In the genomic region with DNA sequence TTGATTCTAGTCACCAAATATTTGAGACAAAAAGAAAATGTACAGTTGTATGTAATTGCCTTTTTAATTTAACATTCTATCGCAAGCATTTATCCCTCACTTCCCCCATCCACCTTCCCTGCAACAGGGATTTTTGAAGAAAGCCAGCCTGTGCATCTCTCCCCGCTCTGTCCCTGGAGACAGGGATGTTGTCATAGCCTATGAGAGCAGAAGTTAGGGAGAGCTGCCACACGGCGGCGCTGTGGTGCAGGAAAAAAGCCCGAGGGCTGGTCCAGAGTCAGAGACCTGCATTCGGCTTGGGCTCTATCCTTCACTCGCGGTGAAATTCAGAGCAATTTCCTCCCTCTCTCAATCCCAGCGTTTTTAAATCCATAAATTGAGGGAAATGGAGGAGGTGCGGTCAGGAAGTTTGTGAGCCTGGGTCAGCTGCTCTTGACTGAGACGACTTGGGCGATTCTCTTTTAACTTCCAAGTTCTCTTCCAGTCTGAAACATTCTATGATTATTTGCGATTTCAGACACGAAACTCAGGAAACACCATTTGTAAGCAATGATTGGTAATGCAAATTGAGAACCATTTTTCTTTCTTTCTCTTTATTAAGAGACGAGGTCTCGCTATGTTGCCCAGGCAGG, we compare ENCODE assay signal across 8 cellular contexts. TPM values are rescaled to one million over a fixed set of nuclear protein-coding genes. Genes with fewer than 3 reads are reported as not detected.
DNase-seq lines count a peak whose midpoint lies in the region; ATAC-seq and TF ChIP-seq lines count a peak whose summit lies in the region.

No MANE protein-coding gene starts in this region.

- H3K79me2 ChIP-seq in OCI-LY7 (ENCODE audit: insufficient read depth, low read depth, low read length) = no peaks in the 10 kb centered on the region

- H2AFZ ChIP-seq in OCI-LY7 (ENCODE audit: low read length) = no peak overlapping the region

- peaks cover 93% of the 10 kb centered on the region for H3K36me3 Mint-ChIP-seq in Calu3 (ENCODE audit: insufficient read depth, unreplicated experiment)
- H3K36me3 Mint-ChIP-seq in naive B cell = no peaks in the 10 kb centered on the region
- no peaks in the 10 kb centered on the region for H3K36me3 Mint-ChIP-seq in stimulated activated effector memory CD8-positive, alpha-beta T cell treated with anti-CD3 and anti-CD28 coated beads, Interleukin-12 subunit alpha, Interleukin-12 subunit beta, amount 100 ng/mL, for 72 hours

- peaks cover 12% of the 10 kb centered on the region for H3K4me1 Mint-ChIP-seq in Calu3 (ENCODE audit: low read depth, unreplicated experiment)
- peaks cover 0 to 3% (median 0%) of the 10 kb centered on the region in 3 donors for H3K4me1 Mint-ChIP-seq in naive B cell
- H3K4me1 Mint-ChIP-seq in stimulated activated effector memory CD8-positive, alpha-beta T cell treated with anti-CD3 and anti-CD28 coated beads, Interleukin-12 subunit alpha, Interleukin-12 subunit beta, amount 100 ng/mL, for 72 hours = peaks cover 21% of the 10 kb centered on the region

- no peaks in the 10 kb centered on the region for H3K9me3 Mint-ChIP-seq in Calu3 (ENCODE audit: low read depth, unreplicated experiment)
- no peaks in the 10 kb centered on the region for H3K9me3 Mint-ChIP-seq in naive B cell
- H3K9me3 Mint-ChIP-seq in stimulated activated effector memory CD8-positive, alpha-beta T cell treated with anti-CD3 and anti-CD28 coated beads, Interleukin-12 subunit alpha, Interleukin-12 subunit beta, amount 100 ng/mL, for 72 hours = no peaks in the 10 kb centered on the region

- no peaks in the 10 kb centered on the region for H3K9me3 ChIP-seq in OCI-LY7 (ENCODE audit: low read length)

- no peak for TF ChIP-seq POLR2A in erythroblast (IDR thresholded peaks at IDR 0.05; ENCODE audit: low read length)

- H3K9me2 ChIP-seq in OCI-LY7 (ENCODE audit: insufficient read depth, low read length) = no peaks in the 10 kb centered on the region

- H3K36me3 ChIP-seq in OCI-LY7 (ENCODE audit: insufficient read depth, low read length) = no peaks in the 10 kb centered on the region

- no peak overlapping the region for H3K27ac ChIP-seq in OCI-LY7 (ENCODE audit: low read depth, low read length, poor library complexity, severe bottlenecking)

- no peak overlapping the region for H3K4me3 Mint-ChIP-seq in Calu3 (ENCODE audit: low read depth, unreplicated experiment)
- H3K4me3 Mint-ChIP-seq in naive B cell = no peak overlapping the region
- no peak overlapping the region for H3K4me3 Mint-ChIP-seq in stimulated activated effector memory CD8-positive, alpha-beta T cell treated with anti-CD3 and anti-CD28 coated beads, Interleukin-12 subunit alpha, Interleukin-12 subunit beta, amount 100 ng/mL, for 72 hours

- intact Hi-C loops in Calu3 (cut with micrococcal nuclease; ENCODE audit: unreplicated experiment) = loop anchor here (1.0 kb wide), 1 partner anchor 155 kb away; no protein-coding TSS in a partner anchor
- intact Hi-C loops in OCI-LY7 (cut with micrococcal nuclease; ENCODE audit: unreplicated experiment) = loop anchor here (1.0 kb wide), 3 partner anchors 155 to 270 kb away; no protein-coding TSS in a partner anchor

- BruUV-seq in Calu3 (replicated peaks; lab: Mats Ljungman, UMichigan) (no TSS peak), OCI-LY7 (replicated peaks; lab: Mats Ljungman, UMichigan) (no TSS peak)

- POLR2A ChIA-PET in OCI-LY7 (lab: Charles Lee) = interaction anchor here (0.9 kb wide), 1 partner anchor 37 kb away, joined by 4 read pairs; no protein-coding TSS in a partner anchor

- peak; percentile 90 for TF ChIP-seq CTCF in Calu3 (IDR thresholded peaks at IDR 0.05; ENCODE audit: unreplicated experiment)
- TF ChIP-seq CTCF in GM20000 (IDR thresholded peaks at IDR 0.05; ENCODE audit: extremely low read depth, missing control alignments) = peak; percentile 87
- peak; percentile 96 for TF ChIP-seq CTCF in OCI-LY7 (conservative IDR thresholded peaks at IDR 0.05; ENCODE audit: low read length)

- H3K4me2 ChIP-seq in OCI-LY7 (ENCODE audit: low read length) = no peak overlapping the region

- H3K27ac Mint-ChIP-seq in Calu3 (ENCODE audit: unreplicated experiment) (peak overlapping the region; percentile 6), naive B cell (peak overlapping the region in 2 of 6 donors; percentile 38 to 78)
- no peak overlapping the region for H3K27ac Mint-ChIP-seq in stimulated activated effector memory CD8-positive, alpha-beta T cell treated with anti-CD3 and anti-CD28 coated beads, Interleukin-12 subunit alpha, Interleukin-12 subunit beta, amount 100 ng/mL, for 72 hours

- CTCF ChIA-PET in Calu3 (lab: Charles Lee) (interaction anchor here (1.0 kb wide), 1 partner anchor 155 kb away, joined by 3 read pairs; no protein-coding TSS in a partner anchor), OCI-LY7 (lab: Charles Lee; ENCODE audit: unreplicated experiment) (interaction anchor here (0.9 kb wide), 1 partner anchor 155 kb away, joined by 3 read pairs; no protein-coding TSS in a partner anchor)

- H3K4me3 ChIP-seq in OCI-LY7 (ENCODE audit: low read depth, low read length, poor library complexity, severe bottlenecking) = no peak overlapping the region

- peak; percentile 89 for DNase-seq in Calu3
- peak; percentile 83 for DNase-seq in GM20000 (ENCODE audit: low spot score)
- DNase-seq in HuH-7 (ENCODE audit: low spot score) = peak; percentile 73
- DNase-seq in OCI-LY7 (ENCODE audit: low spot score) = peak; percentile 76
- DNase-seq in activated T-cell treated with anti-CD3 and anti-CD28 coated beads for 4 hours = peak; percentile 84
- peak; percentile 78 to 91 for DNase-seq in erythroblast (lab: John Stamatoyannopoulos, UW)
- DNase-seq in naive B cell = peak; percentile 73
- DNase-seq in stimulated activated effector memory CD8-positive, alpha-beta T cell treated with anti-CD3 and anti-CD28 coated beads, Interleukin-12 subunit alpha, Interleukin-12 subunit beta, amount 100 ng/mL, for 72 hours (ENCODE audit: low spot score in 2 of 2) = peak; percentile 90 to 94

- ATAC-seq in naive B cell (ENCODE audit: low read depth in 2 of 2) = peak; percentile 97 to 99
- ATAC-seq in stimulated activated effector memory CD8-positive, alpha-beta T cell treated with anti-CD3 and anti-CD28 coated beads, Interleukin-12 subunit alpha, Interleukin-12 subunit beta, amount 100 ng/mL, for 72 hours = peak; percentile 97

- H3K27me3 Mint-ChIP-seq in Calu3 (ENCODE audit: unreplicated experiment) = no peaks in the 10 kb centered on the region
- H3K27me3 Mint-ChIP-seq in naive B cell = no peaks in the 10 kb centered on the region

- H3K4me1 ChIP-seq in OCI-LY7 (ENCODE audit: insufficient read depth, low read length, poor library complexity, severe bottlenecking) = no peaks in the 10 kb centered on the region

- H4K20me1 ChIP-seq in OCI-LY7 (ENCODE audit: insufficient read depth, low read length) = no peaks in the 10 kb centered on the region

RNA-seq across cellular contexts. Expression of a gene that starts 17.5 kb away (rescaled TPM):
- total RNA-seq in Calu3 (2022) = 112 and 113 TPM in 2 replicates
- not detected in 2 replicates for total RNA-seq in OCI-LY7 (2014; rRNA removed; shearing (Covaris generic))
- total RNA-seq in OCI-LY7 (2022) = not detected in 2 replicates
- not detected for polyA plus RNA-seq in naive B cell (ENCODE audit: low read depth in 6 of 6)

RNA-seq across cellular contexts. Expression of a gene that starts 40.7 kb away (rescaled TPM):
- total RNA-seq in Calu3 (2022) = 58.8 and 61.0 TPM in 2 replicates
- 9.7 and 13.1 TPM in 2 replicates for total RNA-seq in OCI-LY7 (2014; rRNA removed; shearing (Covaris generic))
- total RNA-seq in OCI-LY7 (2022) = 23.1 and 31.5 TPM in 2 replicates
- 10 to 100 TPM; 45.7 to 71.0 (median 59.3) TPM for polyA plus RNA-seq in naive B cell (ENCODE audit: low read depth in 6 of 6)

RNA-seq across cellular contexts. Expression of a gene that starts 57.6 kb away (rescaled TPM):
- total RNA-seq in Calu3 (2022) (39.1 and 47.8 TPM in 2 replicates), OCI-LY7 (2022) (40.9 and 47.9 TPM in 2 replicates)
- 26.5 and 27.0 TPM in 2 replicates for total RNA-seq in OCI-LY7 (2014; rRNA removed; shearing (Covaris generic))
- polyA plus RNA-seq in naive B cell (ENCODE audit: low read depth in 6 of 6) = 10 to 100 TPM; 15.4 to 26.3 (median 21.5) TPM

Comparison
In these comparisons a context has a peak if more than half of its experiments do, and no peak if none do; other contexts are left out.
1. RNA of a gene that starts 17.5 kb away (total RNA-seq): 112 to 113 TPM in Calu3; not detected in OCI-LY7; every median in the first group is over 100 times any median in the second.
2. Peak in every context shown above with its lines, with median percentiles within 50 percentile points of each other: DNase-seq and CTCF ChIP-seq.